ENCODE assay signal across 10 cellular contexts in the genomic region with DNA sequence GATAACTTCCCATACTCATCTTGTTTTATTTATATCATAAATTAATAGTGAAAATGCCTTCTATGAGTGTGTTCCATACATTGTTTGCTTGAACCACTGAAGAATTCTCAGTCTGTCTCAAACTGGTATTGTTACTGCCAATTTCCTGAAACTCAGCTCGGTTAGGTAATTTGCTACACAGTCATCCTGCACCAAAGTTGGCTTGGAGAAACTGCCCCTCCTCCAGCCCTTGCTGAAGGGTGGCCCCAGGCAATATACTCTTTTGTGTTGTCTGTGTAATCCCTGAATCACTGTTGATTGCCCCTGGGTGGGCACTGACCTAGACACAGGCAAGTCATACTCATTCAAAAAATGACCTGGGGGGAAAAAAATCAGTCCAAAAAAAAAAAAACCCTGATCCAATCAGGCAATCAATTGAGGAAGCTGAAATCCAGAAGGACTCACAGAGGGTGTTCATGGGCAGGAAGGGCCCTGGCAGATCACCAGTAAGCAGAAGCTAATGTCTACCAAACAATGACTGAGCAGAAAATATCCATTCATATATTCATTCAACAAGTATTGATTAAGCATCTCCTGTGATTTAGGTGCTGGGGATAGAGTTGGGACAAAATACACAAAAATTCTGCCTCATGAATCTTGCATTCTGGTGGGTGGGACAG. TPM values are rescaled to one million over a fixed set of nuclear protein-coding genes. Genes with fewer than 3 reads are reported as not detected.
DNase-seq lines count a peak whose midpoint lies in the region; ATAC-seq and TF ChIP-seq lines count a peak whose summit lies in the region.
"Had no signal": no experiment of that assay in that cellular context is flagged by ENCODE, and none has a peak within 500 bp of the region (broad histone marks: within the 10 kb centered on the region; RNA-seq: fewer than 3 reads in every experiment).

No MANE protein-coding gene starts in this region.

- H2AFZ ChIP-seq in smooth muscle cell (ENCODE audit: low read depth) = no peak overlapping the region

- peaks cover 8% of the 10 kb centered on the region for H3F3A ChIP-seq in smooth muscle cell (ENCODE audit: low read depth)

- peaks cover 19 to 35% (median 26%) of the 10 kb centered on the region in 10 experiments for H3K4me1 ChIP-seq in BLaER1 treated with 17β-estradiol and CSF1 and Interleukin-3, amounts not matched to agents 10 nM and 100 nM
- H3K4me1 ChIP-seq in smooth muscle cell (ENCODE audit: low read depth) (peaks cover 22% of the 10 kb centered on the region), Caco-2 (peaks cover 44% of the 10 kb centered on the region)

- TF ChIP-seq CTCF in dorsolateral prefrontal cortex (IDR thresholded peaks at IDR 0.05 in 54 of 56, conservative IDR thresholded peaks at IDR 0.05 in 2 of 56; ENCODE audit: low read depth in 1 of 56, partially characterized antibody in 56 of 56) (no peak), smooth muscle cell (IDR thresholded peaks at IDR 0.05; ENCODE audit: borderline replicate concordance, insufficient read depth, poor library complexity, severe bottlenecking) (no peak), Caco-2 (IDR thresholded peaks at IDR 0.05; ENCODE audit: insufficient read depth in 1 of 2, low read depth in 1 of 2, low read length in 1 of 2, severe bottlenecking in 1 of 2, unreplicated experiment in 1 of 2) (no peak)

- H3K79me2 ChIP-seq in smooth muscle cell (ENCODE audit: low read depth) = peaks cover 6% of the 10 kb centered on the region

- peak overlapping the region in 2 of 11 experiments; percentile 15 to 40; a peak in 2 of 22 replicates for H3K9ac ChIP-seq in BLaER1 treated with 17β-estradiol and CSF1 and Interleukin-3, amounts not matched to agents 10 nM and 100 nM
- no peak overlapping the region for H3K9ac ChIP-seq in smooth muscle cell (ENCODE audit: low read depth)

- no peaks in the 10 kb centered on the region for H3K27me3 Mint-ChIP-seq in Caco-2 (ENCODE audit: insufficient read depth, unreplicated experiment)

- no peaks in the 10 kb centered on the region for H3K9me3 Mint-ChIP-seq in Caco-2 (ENCODE audit: unreplicated experiment)
- H3K9me3 Mint-ChIP-seq: naive thymus-derived CD4-positive, alpha-beta T cell had no signal

- in situ Hi-C loops in KBM-7 (cut with MboI; ENCODE audit: low pct_unique_long_range_greater_than_20kb, low sequenced_read_pairs) = no loop called here

- peak; percentile 31 for ATAC-seq in GM18909 (IDR thresholded peaks at IDR 0.05; ENCODE audit: poor library complexity, unreplicated experiment)
- ATAC-seq: naive thymus-derived CD4-positive, alpha-beta T cell had no signal

- no TSS peak for BruUV-seq in Caco-2 (replicated peaks; lab: Mats Ljungman, UMichigan)

- H4K20me1 ChIP-seq in BLaER1 treated with 17β-estradiol and CSF1 and Interleukin-3, amounts not matched to agents 10 nM and 100 nM = peaks cover 0 to 5% (median 0%) of the 10 kb centered on the region in 11 experiments; a peak in 3 of 22 replicates
- peaks cover under 1% of the 10 kb centered on the region for H4K20me1 ChIP-seq in smooth muscle cell (ENCODE audit: low read depth)

- POLR2A ChIA-PET in Caco-2 (lab: Charles Lee) = no interaction called here

- intact Hi-C loops in dorsolateral prefrontal cortex (cut with DNase I) (loop anchor here in 1 of 2 donors (5.0 kb wide), 1 partner anchor 74 kb away; no protein-coding TSS in a partner anchor), Caco-2 (cut with micrococcal nuclease; ENCODE audit: unreplicated experiment) (no loop called here)

- peak; percentile 45 for DNase-seq in KBM-7
- DNase-seq in dorsolateral prefrontal cortex = no peak
- DNase-seq in NCI-H187 (lab: John Stamatoyannopoulos, UW) = no peak
- DNase-seq in smooth muscle cell (lab: John Stamatoyannopoulos, UW; ENCODE audit: unreplicated experiment) = no peak
- no peak for DNase-seq in HCEC 1CT
- no peak for DNase-seq in Caco-2

- no peak overlapping the region for H3K27ac Mint-ChIP-seq in Caco-2 (ENCODE audit: unreplicated experiment)
- H3K27ac Mint-ChIP-seq: naive thymus-derived CD4-positive, alpha-beta T cell had no signal

- peak overlapping the region in 6 of 11 experiments; percentile 3 to 59 (median 26); a peak in 9 of 22 replicates for H3K4me2 ChIP-seq in BLaER1 treated with 17β-estradiol and CSF1 and Interleukin-3, amounts not matched to agents 10 nM and 100 nM
- H3K4me2 ChIP-seq in smooth muscle cell = no peak overlapping the region

- H3K4me1 Mint-ChIP-seq in Caco-2 (ENCODE audit: low read depth, unreplicated experiment) = peaks cover 39% of the 10 kb centered on the region

- H3K4me3 Mint-ChIP-seq in Caco-2 (ENCODE audit: unreplicated experiment) = no peak overlapping the region
- H3K4me3 Mint-ChIP-seq: naive thymus-derived CD4-positive, alpha-beta T cell had no signal

- H3K36me3 Mint-ChIP-seq in Caco-2 (ENCODE audit: insufficient read depth, unreplicated experiment) = peaks cover 4% of the 10 kb centered on the region
- H3K36me3 Mint-ChIP-seq: naive thymus-derived CD4-positive, alpha-beta T cell had no signal

- H3K27me3 ChIP-seq in BLaER1 treated with 17β-estradiol and CSF1 and Interleukin-3, amounts not matched to agents 10 nM and 100 nM = no peaks in the 10 kb centered on the region
- no peaks in the 10 kb centered on the region for H3K27me3 ChIP-seq in dorsolateral prefrontal cortex
- no peaks in the 10 kb centered on the region for H3K27me3 ChIP-seq in smooth muscle cell (ENCODE audit: low read depth)
- H3K27me3 ChIP-seq in Caco-2 (replicated peaks; ENCODE audit: control insufficient read depth, insufficient read depth, low read length) = no peaks in the 10 kb centered on the region

- no peak overlapping the region for H3K4me3 ChIP-seq in BLaER1 treated with 17β-estradiol and CSF1 and Interleukin-3, amounts not matched to agents 10 nM and 100 nM
- H3K4me3 ChIP-seq in dorsolateral prefrontal cortex (no peak overlapping the region), smooth muscle cell (no peak overlapping the region), Caco-2 (ENCODE audit: low read depth, low read length) (no peak overlapping the region)
- H3K4me3 ChIP-seq: HAP-1 had no signal

- H3K36me3 ChIP-seq in BLaER1 treated with 17β-estradiol and CSF1 and Interleukin-3, amounts not matched to agents 10 nM and 100 nM = no peaks in the 10 kb centered on the region
- H3K36me3 ChIP-seq in smooth muscle cell (ENCODE audit: low read depth) = no peaks in the 10 kb centered on the region
- no peaks in the 10 kb centered on the region; the same call in 1 of the 2 replicates for H3K36me3 ChIP-seq in Caco-2 (ENCODE audit: control insufficient read depth, insufficient read depth, low read length)
- H3K36me3 ChIP-seq: HAP-1 had no signal

- H3K27ac ChIP-seq in BLaER1 treated with 17β-estradiol and CSF1 and Interleukin-3, amounts not matched to agents 10 nM and 100 nM = peak overlapping the region in 5 of 11 experiments; percentile 33 to 64 (median 57); a peak in 9 of 22 replicates
- H3K27ac ChIP-seq in dorsolateral prefrontal cortex = peak overlapping the region in 37 of 59 donors; percentile 2 to 98 (median 42)
- no peak overlapping the region for H3K27ac ChIP-seq in smooth muscle cell (ENCODE audit: low read depth)

- H3K9me3 ChIP-seq in BLaER1 treated with 17β-estradiol and CSF1 and Interleukin-3, amounts not matched to agents 10 nM and 100 nM (replicated peaks in 1 of 11) = peaks cover 0 to 10% (median 0%) of the 10 kb centered on the region in 11 experiments; a peak in 4 of 22 replicates
- H3K9me3 ChIP-seq in smooth muscle cell (replicated peaks; ENCODE audit: low read depth) (no peaks in the 10 kb centered on the region), Caco-2 (no peaks in the 10 kb centered on the region)
- H3K9me3 ChIP-seq: HAP-1 had no signal

- 31% methylated on average over 1 of the region's 1 CpG for WGBS in smooth muscle cell (ENCODE audit: low lambda C conversion rate)

- CTCF ChIA-PET in Caco-2 (lab: Charles Lee) = no interaction called here

RNA-seq across cellular contexts. Expression of a gene that starts 3.8 kb away (rescaled TPM):
- total RNA-seq in dorsolateral prefrontal cortex (100 to 1,000 TPM in 108 of 120 experiments, 10 to 100 TPM in 12; 76.4 to 194 (median 123) TPM), smooth muscle cell (29.1 and 31.8 TPM in 2 replicates), Caco-2 (2022) (44.7 and 50.2 TPM in 2 replicates)
- 50.3 and 82.3 TPM in 2 replicates for polyA plus RNA-seq in smooth muscle cell
